21 cellular contexts compared by ENCODE assay signal in genomic region chr16:22643886-22644285, GRCh38.
A peak's percentile ranks its signal among the peaks of the same experiment; 100 is the strongest.
DNase-seq lines count a peak whose midpoint lies in the region; TF ChIP-seq lines count a peak whose summit lies in the region.
"Had no signal": no experiment of that assay in that cellular context is flagged by ENCODE, and none has a peak within 500 bp of the region (broad histone marks: within the 10 kb centered on the region; RNA-seq: fewer than 3 reads in every experiment).

No MANE protein-coding gene starts in this region.

- H3K4me3 Mint-ChIP-seq in CD14-positive monocyte: no peak overlapping the region
- H3K4me3 Mint-ChIP-seq in osteocyte (ENCODE audit: unreplicated experiment): no peak overlapping the region
- H3K4me3 Mint-ChIP-seq: B cell; CD4-positive, alpha-beta memory T cell; CD4-positive, CD25-positive, alpha-beta regulatory T cell; CD8-positive, alpha-beta memory T cell had no signal

- H3K36me3 Mint-ChIP-seq in CD14-positive monocyte (no peaks in the 10 kb centered on the region), osteocyte (ENCODE audit: unreplicated experiment) (no peaks in the 10 kb centered on the region)
- H3K36me3 Mint-ChIP-seq: CD4-positive, alpha-beta memory T cell; CD4-positive, CD25-positive, alpha-beta regulatory T cell; CD8-positive, alpha-beta memory T cell had no signal

- no peaks in the 10 kb centered on the region for H3K9me3 Mint-ChIP-seq in CD14-positive monocyte
- no peaks in the 10 kb centered on the region for H3K9me3 Mint-ChIP-seq in osteocyte (ENCODE audit: unreplicated experiment)
- H3K9me3 Mint-ChIP-seq: CD4-positive, alpha-beta memory T cell; CD4-positive, CD25-positive, alpha-beta regulatory T cell; CD8-positive, alpha-beta memory T cell had no signal

- peaks cover 14% of the 10 kb centered on the region; the same call in 1 of the 2 replicates for H3K9me3 ChIP-seq in MG63
- H3K9me3 ChIP-seq: A549; BLaER1 treated with 17β-estradiol and CSF1 and Interleukin-3, amounts not matched to agents 10 nM and 100 nM had no signal

- H3K4me1 Mint-ChIP-seq in CD14-positive monocyte (no peaks in the 10 kb centered on the region), osteocyte (ENCODE audit: unreplicated experiment) (no peaks in the 10 kb centered on the region)
- H3K4me1 Mint-ChIP-seq: B cell; CD4-positive, alpha-beta memory T cell; CD4-positive, CD25-positive, alpha-beta regulatory T cell; CD8-positive, alpha-beta memory T cell had no signal

- no peak overlapping the region for H3K27ac Mint-ChIP-seq in CD14-positive monocyte
- no peak overlapping the region for H3K27ac Mint-ChIP-seq in osteocyte (ENCODE audit: unreplicated experiment)
- H3K27ac Mint-ChIP-seq: B cell; CD4-positive, alpha-beta memory T cell; CD4-positive, CD25-positive, alpha-beta regulatory T cell; CD8-positive, alpha-beta memory T cell had no signal

- DNase-seq in activated CD8-positive, alpha-beta memory T cell treated with anti-CD3 and anti-CD28 coated beads for 24 hours: peak; percentile 26
- no peak for DNase-seq in activated CD8-positive, alpha-beta memory T cell treated with anti-CD3 and anti-CD28 coated beads, Interleukin-2, amount 50 U/mL, for 4 hours
- DNase-seq in CD14-positive monocyte (ENCODE audit: low spot score) (peak; percentile 8), osteocyte (ENCODE audit: extremely low spot score, unreplicated experiment) (peak; percentile 59), MG63 (no peak)
- DNase-seq: AML-193; CD4-positive, alpha-beta memory T cell; CD4-positive, CD25-positive, alpha-beta regulatory T cell; CD8-positive, alpha-beta memory T cell; COR-L47; DMS 273 treated with DMSO at 0.1 percent for 48 hours; DMS153; DMS53; DMS79; DND-41; EL; GDM1 had no signal

- TF ChIP-seq CTCF in CD14-positive monocyte (IDR thresholded peaks at IDR 0.05) (no peak), osteocyte (IDR thresholded peaks at IDR 0.05) (no peak)

- H3K36me3 ChIP-seq in MG63: no peaks in the 10 kb centered on the region
- H3K36me3 ChIP-seq: BLaER1 treated with 17β-estradiol and CSF1 and Interleukin-3, amounts not matched to agents 10 nM and 100 nM had no signal

- peaks cover 52% of the 10 kb centered on the region for H3K27me3 ChIP-seq in MG63
- H3K27me3 ChIP-seq: BLaER1 treated with 17β-estradiol and CSF1 and Interleukin-3, amounts not matched to agents 10 nM and 100 nM had no signal

- intact Hi-C loops in CD14-positive monocyte (cut with micrococcal nuclease): no loop called here

- no peak overlapping the region for H3K4me3 ChIP-seq in MG63
- H3K4me3 ChIP-seq: A549; BLaER1 treated with 17β-estradiol and CSF1 and Interleukin-3, amounts not matched to agents 10 nM and 100 nM; GM12878 had no signal

- H3K27me3 Mint-ChIP-seq in CD14-positive monocyte (ENCODE audit: low read depth in 3 of 3): peaks cover 0 to 5% (median 4%) of the 10 kb centered on the region in 3 donors
- no peaks in the 10 kb centered on the region for H3K27me3 Mint-ChIP-seq in osteocyte (ENCODE audit: unreplicated experiment)
- H3K27me3 Mint-ChIP-seq: B cell; CD4-positive, alpha-beta memory T cell; CD4-positive, CD25-positive, alpha-beta regulatory T cell; CD8-positive, alpha-beta memory T cell had no signal

Comparison
In these comparisons a context has a peak if more than half of its experiments do, and no peak if none do; other contexts are left out.
1. DNase-seq: peak in activated CD8-positive, alpha-beta memory T cell treated with anti-CD3 and anti-CD28 coated beads for 24 hours (single experiment), CD14-positive monocyte (single experiment) and osteocyte (single experiment); none in activated CD8-positive, alpha-beta memory T cell treated with anti-CD3 and anti-CD28 coated beads, Interleukin-2, amount 50 U/mL, for 4 hours (single experiment) and MG63 (single experiment).